In genomic region chr7:52482076-52482475, GRCh38 we compare ENCODE assay signal across 25 cellular contexts.
"Had no signal": no experiment of that assay in that cellular context is flagged by ENCODE, and none has a peak within 500 bp of the region (broad histone marks: within the 10 kb centered on the region; RNA-seq: fewer than 3 reads in every experiment).

No MANE protein-coding gene starts in this region.

- H3K4me3 ChIP-seq: adrenal gland, Peyer's patch, SJSA1 had no signal

- DNase-seq: activated CD4-positive, alpha-beta T cell treated with anti-CD3 and anti-CD28 coated beads for 48 hours; activated CD4-positive, alpha-beta T cell treated with anti-CD3 and anti-CD28 coated beads, Interleukin-2, amount 50 U/mL, for 4 hours; activated CD4-positive, CD25-positive, alpha-beta regulatory T cell treated with anti-CD3 and anti-CD28 coated beads, Interleukin-2, amount 50 U/mL, for 72 hours; activated CD8-positive, alpha-beta memory T cell treated with anti-CD3 and anti-CD28 coated beads, Interleukin-2, amount 50 U/mL, for 48 hours; activated CD8-positive, alpha-beta T cell treated with anti-CD3 and anti-CD28 coated beads, Interleukin-2, amount 10 ng/mL, durations not matched to agents 7 days and 5 days; activated naive CD4-positive, alpha-beta T cell treated with anti-CD3 and anti-CD28 coated beads, Interleukin-2, amount 50 U/mL, for 16 hours; activated naive CD8-positive, alpha-beta T cell treated with anti-CD3 and anti-CD28 coated beads, Interleukin-2, amount 10 ng/mL, durations not matched to agents 7 days and 5 days; activated T-cell treated with anti-CD3 and anti-CD28 coated beads, Interleukin-2, amount 50 U/mL, for 1 hour; adrenal gland; aorta; cerebellar nuclear complex; KG1; NCI-H1105 treated with DMSO at 0.1 percent for 48 hours; NCI-H1436 treated with DMSO at 0.1 percent for 48 hours; NCI-H187; NCI-H2081; NCI-H524; Peyer's patch; Right ventricle myocardium superior; T-helper 17 cell; T-helper 9 cell had no signal

- H3K9me3 ChIP-seq: adrenal gland, Peyer's patch, SJSA1 had no signal

- H3K27me3 ChIP-seq: adrenal gland, Peyer's patch, SJSA1 had no signal

- H3K27ac ChIP-seq: adrenal gland, Peyer's patch, RWPE1, SJSA1 had no signal

- ATAC-seq: activated CD8-positive, alpha-beta T cell treated with anti-CD3 and anti-CD28 coated beads, Interleukin-2, amount 10 ng/mL, durations not matched to agents 7 days and 5 days; SK-N-SH treated with all-trans-retinoic acid at 6 μM for 48 hours; T-helper 17 cell; WTC11 had no signal

- H3K36me3 ChIP-seq: adrenal gland, Peyer's patch, SJSA1 had no signal

- H3K4me1 ChIP-seq: adrenal gland, Peyer's patch, SJSA1 had no signal
